In the genomic region with DNA sequence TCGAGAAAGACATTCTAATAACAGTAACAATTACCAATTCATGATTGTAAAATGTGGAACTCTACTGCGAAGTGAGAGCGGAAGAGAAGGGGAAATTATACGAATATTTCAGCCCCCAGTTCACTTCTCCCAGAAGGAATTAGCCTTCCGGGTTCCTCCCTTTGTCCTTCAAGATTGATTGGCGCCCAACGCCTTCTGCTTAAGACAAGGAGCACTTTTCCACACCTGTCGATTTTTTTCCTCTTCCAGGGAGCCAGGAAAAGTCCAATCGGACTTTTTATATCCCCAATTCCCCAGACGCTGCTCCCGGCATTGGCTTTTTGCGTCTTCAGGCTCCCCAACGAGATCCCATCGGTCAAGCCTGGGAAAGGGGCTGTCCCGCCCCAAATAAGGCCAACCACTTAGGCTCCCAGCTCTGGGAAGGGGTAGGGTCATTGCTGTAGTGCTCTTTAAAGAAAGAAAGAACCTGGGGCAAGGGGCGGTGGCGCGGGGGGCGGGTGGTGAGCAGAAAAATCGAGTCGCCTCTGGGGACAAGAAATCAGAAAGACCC, we compare ENCODE assay signal across 10 cellular contexts. TPM values are rescaled to one million over a fixed set of nuclear protein-coding genes. Genes with fewer than 3 reads are reported as not detected.
A peak's percentile ranks its signal among the peaks of the same experiment; 100 is the strongest.
DNase-seq lines count a peak whose midpoint lies in the region; TF ChIP-seq lines count a peak whose summit lies in the region.
"Had no signal": no experiment of that assay in that cellular context is flagged by ENCODE, and none has a peak within 500 bp of the region (broad histone marks: within the 10 kb centered on the region; RNA-seq: fewer than 3 reads in every experiment).

No MANE protein-coding gene starts in this region.

- no peak for DNase-seq in activated naive CD4-positive, alpha-beta T cell treated with anti-CD3 and anti-CD28 coated beads, Interleukin-2, amount 10 ng/mL, durations not matched to agents 7 days and 5 days
- DNase-seq in activated naive CD4-positive, alpha-beta T cell (lab: John Stamatoyannopoulos, UW) = no peak
- DNase-seq in vagina (ENCODE audit: extremely low spot score in 2 of 2) = no peak
- DNase-seq in AML-193 (lab: John Stamatoyannopoulos, UW) = no peak
- DNase-seq in activated CD4-positive, alpha-beta memory T cell treated with anti-CD3 and anti-CD28 coated beads for 36 hours = no peak
- no peak for DNase-seq in stimulated activated CD4-positive, alpha-beta T cell treated with anti-CD3 and anti-CD28 coated beads, Interleukin-4, amount 100 ng/mL, for 1 hour
- DNase-seq: activated CD4-positive, alpha-beta T cell treated with anti-CD3 and anti-CD28 coated beads for 1 hour; NCI-H1048 had no signal

- H3K9me3 Mint-ChIP-seq in activated naive CD4-positive, alpha-beta T cell treated with anti-CD3 and anti-CD28 coated beads, Interleukin-2, amount 10 ng/mL, durations not matched to agents 7 days and 5 days = no peaks in the 10 kb centered on the region
- H3K9me3 Mint-ChIP-seq in activated CD4-positive, alpha-beta memory T cell treated with anti-CD3 and anti-CD28 coated beads for 36 hours = peaks cover 8% of the 10 kb centered on the region

- CTCF ChIA-PET in activated naive CD4-positive, alpha-beta T cell treated with anti-CD3 and anti-CD28 coated beads, Interleukin-2, amount 10 ng/mL, durations not matched to agents 7 days and 5 days (lab: Charles Lee) = no interaction called here
- CTCF ChIA-PET in activated CD4-positive, alpha-beta memory T cell treated with anti-CD3 and anti-CD28 coated beads for 36 hours (lab: Charles Lee) = no interaction called here

- H3K27ac ChIP-seq in esophagus (ENCODE audit: low read depth in 2 of 2, low read length in 1 of 2) (peak overlapping the region; percentile 92 to 99), muscle layer of duodenum (ENCODE audit: low read length) (peak overlapping the region; percentile 77), vagina (peak overlapping the region; percentile 77)

- no peaks in the 10 kb centered on the region for H3K36me3 Mint-ChIP-seq in activated naive CD4-positive, alpha-beta T cell treated with anti-CD3 and anti-CD28 coated beads, Interleukin-2, amount 10 ng/mL, durations not matched to agents 7 days and 5 days
- H3K36me3 Mint-ChIP-seq in activated CD4-positive, alpha-beta memory T cell treated with anti-CD3 and anti-CD28 coated beads for 36 hours = peaks cover 2% of the 10 kb centered on the region

- POLR2A ChIA-PET in activated CD4-positive, alpha-beta memory T cell treated with anti-CD3 and anti-CD28 coated beads for 36 hours (lab: Charles Lee) = no interaction called here

- 10 to 11% methylated on average over 21 of the region's 21 CpGs for WGBS in esophagus, 2 donors

- TF ChIP-seq CTCF in vagina (IDR thresholded peaks at IDR 0.05) = no peak

- H3K9me3 ChIP-seq in esophagus (ENCODE audit: control insufficient read depth in 2 of 2, insufficient read depth in 1 of 2, low read depth in 1 of 2, low read length in 1 of 2) = no peaks in the 10 kb centered on the region
- H3K9me3 ChIP-seq in muscle layer of duodenum (ENCODE audit: control insufficient read depth in 1 of 2, low read length in 2 of 2) = no peaks in the 10 kb centered on the region
- no peaks in the 10 kb centered on the region for H3K9me3 ChIP-seq in vagina

- intact Hi-C loops in vagina (cut with DNase I) = no loop called here
- intact Hi-C loops in activated CD4-positive, alpha-beta memory T cell treated with anti-CD3 and anti-CD28 coated beads for 36 hours (cut with micrococcal nuclease) = no loop called here

- H3K4me3 ChIP-seq in esophagus (ENCODE audit: low read depth in 1 of 2, low read length in 2 of 2) (peak overlapping the region; percentile 72 to 93), muscle layer of duodenum (ENCODE audit: low read depth in 1 of 2, low read length in 2 of 2) (peak overlapping the region; percentile 64 to 78), vagina (peak overlapping the region; percentile 52 to 56)

- peaks cover 29% of the 10 kb centered on the region for H3K27me3 Mint-ChIP-seq in activated naive CD4-positive, alpha-beta T cell treated with anti-CD3 and anti-CD28 coated beads, Interleukin-2, amount 10 ng/mL, durations not matched to agents 7 days and 5 days
- peaks cover 19% of the 10 kb centered on the region for H3K27me3 Mint-ChIP-seq in activated CD4-positive, alpha-beta memory T cell treated with anti-CD3 and anti-CD28 coated beads for 36 hours

- H3K4me1 ChIP-seq in esophagus (ENCODE audit: control insufficient read depth in 2 of 2, insufficient read depth in 2 of 2, low read length in 1 of 2) (peaks cover 0 to 2% of the 10 kb centered on the region in 2 donors), muscle layer of duodenum (ENCODE audit: control insufficient read depth in 1 of 2, insufficient read depth in 2 of 2, low read length in 2 of 2) (peaks cover 0 to 11% of the 10 kb centered on the region in 2 donors), vagina (no peaks in the 10 kb centered on the region)

- H3K27me3 ChIP-seq in esophagus (ENCODE audit: control insufficient read depth in 1 of 2, insufficient read depth in 2 of 2, low read length in 2 of 2) = no peaks in the 10 kb centered on the region
- H3K27me3 ChIP-seq in muscle layer of duodenum (ENCODE audit: low read depth, low read length) = no peaks in the 10 kb centered on the region
- H3K27me3 ChIP-seq in vagina = no peaks in the 10 kb centered on the region

- H3K36me3 ChIP-seq in esophagus (ENCODE audit: control insufficient read depth in 2 of 2, insufficient read depth in 2 of 2, low read length in 1 of 2) (no peaks in the 10 kb centered on the region), muscle layer of duodenum (ENCODE audit: control insufficient read depth in 1 of 2, insufficient read depth in 2 of 2, low read length in 2 of 2) (no peaks in the 10 kb centered on the region), vagina (no peaks in the 10 kb centered on the region)

- H3K4me1 Mint-ChIP-seq in activated naive CD4-positive, alpha-beta T cell treated with anti-CD3 and anti-CD28 coated beads, Interleukin-2, amount 10 ng/mL, durations not matched to agents 7 days and 5 days = no peaks in the 10 kb centered on the region
- H3K4me1 Mint-ChIP-seq in activated CD4-positive, alpha-beta memory T cell treated with anti-CD3 and anti-CD28 coated beads for 36 hours (ENCODE audit: low read depth) = no peaks in the 10 kb centered on the region

- H3K4me3 Mint-ChIP-seq in activated naive CD4-positive, alpha-beta T cell treated with anti-CD3 and anti-CD28 coated beads, Interleukin-2, amount 10 ng/mL, durations not matched to agents 7 days and 5 days = peak overlapping the region; percentile 39
- no peak overlapping the region for H3K4me3 Mint-ChIP-seq in activated CD4-positive, alpha-beta memory T cell treated with anti-CD3 and anti-CD28 coated beads for 36 hours

- H3K27ac Mint-ChIP-seq in activated naive CD4-positive, alpha-beta T cell treated with anti-CD3 and anti-CD28 coated beads, Interleukin-2, amount 10 ng/mL, durations not matched to agents 7 days and 5 days = no peak overlapping the region
- H3K27ac Mint-ChIP-seq in activated CD4-positive, alpha-beta memory T cell treated with anti-CD3 and anti-CD28 coated beads for 36 hours = no peak overlapping the region

- TF ChIP-seq POLR2A in vagina (IDR thresholded peaks at IDR 0.05) = no peak

RNA-seq across cellular contexts. Expression of gene DSC2, which starts 1.5 kb away (rescaled TPM):
- 100 to 1,000 TPM in 1 of 2 donors, 10 to 100 TPM in 1; 63.5 to 123 TPM for polyA plus RNA-seq in esophagus
- 108 TPM for total RNA-seq in vagina
- total RNA-seq in activated CD4-positive, alpha-beta memory T cell treated with anti-CD3 and anti-CD28 coated beads for 36 hours = not detected

RNA-seq across cellular contexts. Expression of gene DSC3, which starts 58.1 kb away (rescaled TPM):
- 10 to 100 TPM; 41.7 to 70.9 TPM for polyA plus RNA-seq in esophagus
- 176 TPM for total RNA-seq in vagina
- not detected for total RNA-seq in activated CD4-positive, alpha-beta memory T cell treated with anti-CD3 and anti-CD28 coated beads for 36 hours

Comparison
In these comparisons a context has a peak if more than half of its experiments do, and no peak if none do; other contexts are left out.
1. RNA of gene DSC2, which starts 1.5 kb away (total RNA-seq): 108 TPM in vagina (single experiment); not detected in activated CD4-positive, alpha-beta memory T cell treated with anti-CD3 and anti-CD28 coated beads for 36 hours; every median in the first group is over 100 times any median in the second.
2. RNA of gene DSC3, which starts 58.1 kb away (total RNA-seq): 176 TPM in vagina (single experiment); not detected in activated CD4-positive, alpha-beta memory T cell treated with anti-CD3 and anti-CD28 coated beads for 36 hours; every median in the first group is over 100 times any median in the second.
3. Peak in every context shown above with its lines, with median percentiles within 50 percentile points of each other: H3K27ac ChIP-seq and H3K4me3 ChIP-seq.